ENCODE assay signal across 13 cellular contexts in the genomic region with DNA sequence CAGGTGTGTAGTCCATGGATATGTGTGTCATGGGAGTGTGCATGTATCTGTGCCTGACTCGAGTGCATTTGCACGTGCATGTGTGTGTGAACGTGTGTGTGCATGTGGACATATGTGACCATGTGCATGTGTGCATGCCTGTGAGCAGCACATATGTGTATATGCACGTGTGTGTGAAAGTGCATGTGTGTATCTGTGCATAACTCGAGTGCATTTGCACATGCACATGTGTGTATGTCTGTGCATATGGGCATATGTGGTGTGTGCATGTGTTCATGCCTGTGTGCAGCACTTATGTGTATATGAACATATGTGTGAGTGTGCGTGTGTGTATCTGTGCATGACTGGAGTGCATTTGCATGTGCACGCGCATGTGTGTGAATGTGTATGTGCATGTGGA.
"Had no signal": no experiment of that assay in that cellular context is flagged by ENCODE, and none has a peak within 500 bp of the region (broad histone marks: within the 10 kb centered on the region; RNA-seq: fewer than 3 reads in every experiment).

No MANE protein-coding gene starts in this region.

- H3K4me3 ChIP-seq: gastroesophageal sphincter, tibial nerve had no signal

- ATAC-seq: gastroesophageal sphincter; stimulated activated naive B cell treated with anti-CD40 and anti-IgM and Interleukin-4, amounts not matched to agents 10 μg/mL and 1 μg/mL and 100 μg/mL, for 72 hours had no signal

- H3K9me3 Mint-ChIP-seq: stimulated activated naive B cell treated with anti-CD40 and anti-IgM and Interleukin-4, amounts not matched to agents 10 μg/mL and 1 μg/mL and 100 μg/mL, for 72 hours had no signal

- H3K27me3 ChIP-seq: tibial nerve had no signal

- H3K36me3 ChIP-seq: gastroesophageal sphincter, tibial nerve had no signal

- H3K9me3 ChIP-seq: gastroesophageal sphincter, tibial nerve had no signal

- H3K27ac ChIP-seq: gastroesophageal sphincter, tibial nerve had no signal

- H3K4me3 Mint-ChIP-seq: activated CD8-positive, alpha-beta memory T cell treated with anti-CD3 and anti-CD28 coated beads, Interleukin-2, amount 10 ng/mL, durations not matched to agents 7 days and 5 days had no signal

- H3K27me3 Mint-ChIP-seq: activated CD8-positive, alpha-beta memory T cell treated with anti-CD3 and anti-CD28 coated beads, Interleukin-2, amount 10 ng/mL, durations not matched to agents 7 days and 5 days; stimulated activated naive B cell treated with anti-CD40 and anti-IgM and Interleukin-4, amounts not matched to agents 10 μg/mL and 1 μg/mL and 100 μg/mL, for 72 hours had no signal

- H3K4me1 ChIP-seq: gastroesophageal sphincter had no signal

- DNase-seq: activated CD4-positive, alpha-beta T cell treated with anti-CD3 and anti-CD28 coated beads, Interleukin-2, amount 50 U/mL, for 1 hour; activated CD8-positive, alpha-beta memory T cell treated with anti-CD3 and anti-CD28 coated beads, Interleukin-2, amount 10 ng/mL, durations not matched to agents 7 days and 5 days; activated naive CD4-positive, alpha-beta T cell treated with anti-CD3 and anti-CD28 coated beads, Interleukin-2, amount 50 U/mL, for 16 hours; activated T-cell treated with anti-CD3 and anti-CD28 coated beads, Interleukin-2, amount 50 U/mL, for 1 hour; caudate nucleus; islet precursor cell; posterior cingulate gyrus; retina; stimulated activated CD4-positive, alpha-beta T cell treated with anti-CD3 and anti-CD28 coated beads, Interleukin-2, amount 100 ng/mL, for 48 hours; stimulated activated naive B cell treated with anti-CD40 and anti-IgM and Interleukin-4, amounts not matched to agents 10 μg/mL and 1 μg/mL and 100 μg/mL, for 72 hours; substantia nigra had no signal

- H3K36me3 Mint-ChIP-seq: activated CD8-positive, alpha-beta memory T cell treated with anti-CD3 and anti-CD28 coated beads, Interleukin-2, amount 10 ng/mL, durations not matched to agents 7 days and 5 days; stimulated activated naive B cell treated with anti-CD40 and anti-IgM and Interleukin-4, amounts not matched to agents 10 μg/mL and 1 μg/mL and 100 μg/mL, for 72 hours had no signal
